1 cellular context compared by ENCODE assay signal in the genomic region with DNA sequence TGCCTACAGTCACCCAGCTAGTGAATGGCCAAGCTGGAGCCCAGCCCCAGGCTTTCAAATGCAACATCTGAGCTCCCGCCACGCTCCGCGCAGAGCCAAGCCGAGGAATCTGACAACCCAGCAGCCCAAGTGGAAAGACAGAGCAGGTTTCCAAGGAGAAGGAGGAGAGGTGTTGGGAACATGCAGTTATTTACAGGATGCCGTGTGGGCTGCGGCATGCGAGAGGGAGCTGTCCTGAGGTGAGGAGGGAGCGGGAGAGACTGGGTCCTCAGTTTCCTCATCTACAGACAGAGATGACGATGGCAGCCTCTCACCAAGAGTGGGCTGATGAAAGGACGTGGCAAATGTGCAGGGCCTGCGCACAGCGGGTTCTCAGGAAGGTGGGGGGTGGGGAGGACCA.
TF ChIP-seq lines count a peak whose summit lies in the region.

No MANE protein-coding gene starts in this region.

TF ChIP-seq in IMR-90, 13 proteins besides CTCF, POLR2A, EP300 and RAD21 (continued from another document):
- TF ChIP-seq, protein P1, sequence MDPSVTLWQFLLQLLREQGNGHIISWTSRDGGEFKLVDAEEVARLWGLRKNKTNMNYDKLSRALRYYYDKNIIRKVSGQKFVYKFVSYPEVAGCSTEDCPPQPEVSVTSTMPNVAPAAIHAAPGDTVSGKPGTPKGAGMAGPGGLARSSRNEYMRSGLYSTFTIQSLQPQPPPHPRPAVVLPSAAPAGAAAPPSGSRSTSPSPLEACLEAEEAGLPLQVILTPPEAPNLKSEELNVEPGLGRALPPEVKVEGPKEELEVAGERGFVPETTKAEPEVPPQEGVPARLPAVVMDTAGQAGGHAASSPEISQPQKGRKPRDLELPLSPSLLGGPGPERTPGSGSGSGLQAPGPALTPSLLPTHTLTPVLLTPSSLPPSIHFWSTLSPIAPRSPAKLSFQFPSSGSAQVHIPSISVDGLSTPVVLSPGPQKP (IDR thresholded peaks at IDR 0.05; ENCODE audit: borderline replicate concordance, low read depth, low read length), result no peak
- TF ChIP-seq RCOR1 (IDR thresholded peaks at IDR 0.05; ENCODE audit: insufficient replicate concordance, low read length) (no peak), MAFK (IDR thresholded peaks at IDR 0.05; ENCODE audit: low read depth, low read length) (no peak), CHD1 (IDR thresholded peaks at IDR 0.05; ENCODE audit: low read depth, low read length) (no peak), MXI1 (IDR thresholded peaks at IDR 0.05; ENCODE audit: borderline replicate concordance, low read depth, low read length) (no peak), NFE2L2 (IDR thresholded peaks at IDR 0.05; ENCODE audit: low read depth, low read length) (no peak), SMC3 (IDR thresholded peaks at IDR 0.05; ENCODE audit: low read depth, low read length) (no peak), CEBPB (IDR thresholded peaks at IDR 0.05; ENCODE audit: low read depth, low read length) (no peak)
- TF ChIP-seq, protein P2, sequence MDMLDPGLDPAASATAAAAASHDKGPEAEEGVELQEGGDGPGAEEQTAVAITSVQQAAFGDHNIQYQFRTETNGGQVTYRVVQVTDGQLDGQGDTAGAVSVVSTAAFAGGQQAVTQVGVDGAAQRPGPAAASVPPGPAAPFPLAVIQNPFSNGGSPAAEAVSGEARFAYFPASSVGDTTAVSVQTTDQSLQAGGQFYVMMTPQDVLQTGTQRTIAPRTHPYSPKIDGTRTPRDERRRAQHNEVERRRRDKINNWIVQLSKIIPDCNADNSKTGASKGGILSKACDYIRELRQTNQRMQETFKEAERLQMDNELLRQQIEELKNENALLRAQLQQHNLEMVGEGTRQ (IDR thresholded peaks at IDR 0.05; ENCODE audit: low read depth, low read length), result no peak
TF ChIP-seq in IMR-90: peak in this region for 0.
